In genomic region chr2:233117811-233118480, GRCh38 we compare ENCODE assay signal across 19 cellular contexts. TPM values are rescaled to one million over a fixed set of nuclear protein-coding genes. Genes with fewer than 3 reads are reported as not detected.
DNase-seq lines count a peak whose midpoint lies in the region; ATAC-seq, FAIRE-seq and TF ChIP-seq lines count a peak whose summit lies in the region.
"Had no signal": no experiment of that assay in that cellular context is flagged by ENCODE, and none has a peak within 500 bp of the region (broad histone marks: within the 10 kb centered on the region; RNA-seq: fewer than 3 reads in every experiment).

No MANE protein-coding gene starts in this region.

- intact Hi-C loops in pancreas (cut with DNase I), result no loop called here

- TF ChIP-seq CTCF in GM23338 (conservative IDR thresholded peaks at IDR 0.05; ENCODE audit: low read depth in 2 of 2), result no peak
- TF ChIP-seq CTCF in chondrocyte (IDR thresholded peaks at IDR 0.05), result no peak
- no peak for TF ChIP-seq CTCF in pancreas (IDR thresholded peaks at IDR 0.05)

- TF ChIP-seq POLR2A in GM18505 (IDR thresholded peaks at IDR 0.05; ENCODE audit: borderline replicate concordance, extremely low read depth, insufficient read depth, insufficient read length), result no peak

- no peak for DNase-seq in T-helper 2 cell treated with Interferon-gamma antibody and Interleukin-4, amounts not matched to agents 5 μg/mL and 100 μg/mL, for 36 hours (ENCODE audit: low spot score)
- DNase-seq in T-helper 2 cell (no peak), GM23338 (ENCODE audit: low spot score) (no peak), chondrocyte (ENCODE audit: low spot score) (peak; percentile 53), pancreas (peak in 1 of 6 donors; percentile 29), NCI-H446 treated with DMSO at 0.1 percent for 48 hours (lab: John Stamatoyannopoulos, UW) (no peak), T-helper 9 cell (no peak)
- DNase-seq: activated CD4-positive, alpha-beta T cell treated with anti-CD3 and anti-CD28 coated beads, Interleukin-2, amount 50 U/mL, for 1 hour; glutamatergic neuron; kidney; MG63; mucosa of descending colon; NCI-H2029 treated with DMSO at 0.1 percent for 48 hours; NCI-H526 treated with DMSO at 0.1 percent for 48 hours had no signal

- H3K9me3 Mint-ChIP-seq in T-helper 2 cell treated with Interferon-gamma antibody and Interleukin-4, amounts not matched to agents 5 μg/mL and 100 μg/mL, for 36 hours, result no peaks in the 10 kb centered on the region
- H3K9me3 Mint-ChIP-seq in GM23338, result no peaks in the 10 kb centered on the region
- H3K9me3 Mint-ChIP-seq in chondrocyte (ENCODE audit: low read depth), result no peaks in the 10 kb centered on the region

- WGBS in pancreas, 2 donors, result 75 to 76% methylated on average over 9 of the region's 9 CpGs

- no peak overlapping the region for H3K27ac ChIP-seq in GM23338 (ENCODE audit: low read depth)
- H3K27ac ChIP-seq in pancreas, result peak overlapping the region; percentile 23 to 58 (median 52)
- H3K27ac ChIP-seq: 22Rv1, tibial nerve had no signal

- H3K9me3 ChIP-seq in pancreas, result no peaks in the 10 kb centered on the region
- H3K9me3 ChIP-seq: MG63, mucosa of descending colon, tibial nerve had no signal

- ATAC-seq in GM23338 (peak; percentile 29; the same call in 2 of the 3 replicates), pancreas (peak in 2 of 4 donors; percentile 1 to 10), GM18505 (IDR thresholded peaks at IDR 0.05; ENCODE audit: unreplicated experiment) (no peak)
- ATAC-seq: mucosa of descending colon had no signal

- no peaks in the 10 kb centered on the region for H3K36me3 ChIP-seq in GM23338 (ENCODE audit: insufficient read depth)
- H3K36me3 ChIP-seq in pancreas, result no peaks in the 10 kb centered on the region
- H3K36me3 ChIP-seq: MG63 had no signal

- no peaks in the 10 kb centered on the region for H3F3A ChIP-seq in GM23338 (replicated peaks; ENCODE audit: low read depth)

- H3K4me1 ChIP-seq in GM23338 (ENCODE audit: insufficient read depth) (no peaks in the 10 kb centered on the region), pancreas (peaks cover 7 to 23% (median 11%) of the 10 kb centered on the region in 3 donors)
- H3K4me1 ChIP-seq: tibial nerve had no signal

- H3K4me3 ChIP-seq in GM23338, result no peak overlapping the region
- H3K4me3 ChIP-seq in pancreas, result no peak overlapping the region
- H3K4me3 ChIP-seq: MG63, mucosa of descending colon, tibial nerve had no signal

- H3K27me3 ChIP-seq in GM23338 (ENCODE audit: insufficient read depth), result no peaks in the 10 kb centered on the region
- no peaks in the 10 kb centered on the region for H3K27me3 ChIP-seq in pancreas
- H3K27me3 ChIP-seq: MG63, tibial nerve had no signal

- no peaks in the 10 kb centered on the region for H3K9me2 ChIP-seq in GM23338 (ENCODE audit: insufficient read depth)

- no peaks in the 10 kb centered on the region for H4K20me1 ChIP-seq in GM23338 (replicated peaks; ENCODE audit: insufficient read depth)

- H3K4me3 Mint-ChIP-seq in T-helper 2 cell treated with Interferon-gamma antibody and Interleukin-4, amounts not matched to agents 5 μg/mL and 100 μg/mL, for 36 hours, result no peak overlapping the region
- H3K4me3 Mint-ChIP-seq in GM23338, result no peak overlapping the region
- no peak overlapping the region for H3K4me3 Mint-ChIP-seq in chondrocyte (ENCODE audit: unreplicated experiment)

- no peaks in the 10 kb centered on the region for H3K79me2 ChIP-seq in GM23338 (replicated peaks; ENCODE audit: insufficient read depth)

- 0 out of 2 replicates have a peak overlapping the region, but pooled peaks have one; percentile 43 for H2AFZ ChIP-seq in GM23338

- peaks cover 40% of the 10 kb centered on the region for H3K36me3 Mint-ChIP-seq in T-helper 2 cell treated with Interferon-gamma antibody and Interleukin-4, amounts not matched to agents 5 μg/mL and 100 μg/mL, for 36 hours (ENCODE audit: low read depth)
- no peaks in the 10 kb centered on the region for H3K36me3 Mint-ChIP-seq in GM23338 (ENCODE audit: low read depth)
- H3K36me3 Mint-ChIP-seq in chondrocyte (ENCODE audit: low read depth), result no peaks in the 10 kb centered on the region

- H3K4me1 Mint-ChIP-seq in T-helper 2 cell treated with Interferon-gamma antibody and Interleukin-4, amounts not matched to agents 5 μg/mL and 100 μg/mL, for 36 hours (ENCODE audit: low read depth), result peaks cover 22% of the 10 kb centered on the region
- H3K4me1 Mint-ChIP-seq in GM23338 (peaks cover 22% of the 10 kb centered on the region), chondrocyte (ENCODE audit: low read depth) (no peaks in the 10 kb centered on the region)

- no peak overlapping the region for H3K4me2 ChIP-seq in GM23338

- no peaks in the 10 kb centered on the region for H3K27me3 Mint-ChIP-seq in T-helper 2 cell treated with Interferon-gamma antibody and Interleukin-4, amounts not matched to agents 5 μg/mL and 100 μg/mL, for 36 hours (ENCODE audit: low read depth)
- H3K27me3 Mint-ChIP-seq in GM23338 (ENCODE audit: insufficient read depth, low read depth, poor library complexity) (peaks cover 4% of the 10 kb centered on the region), chondrocyte (ENCODE audit: low read depth) (peaks cover 33% of the 10 kb centered on the region)

- H3K27ac Mint-ChIP-seq in T-helper 2 cell treated with Interferon-gamma antibody and Interleukin-4, amounts not matched to agents 5 μg/mL and 100 μg/mL, for 36 hours, result peak overlapping the region; percentile 21
- H3K27ac Mint-ChIP-seq in GM23338, result no peak overlapping the region; the same call in 1 of the 2 replicates
- no peak overlapping the region for H3K27ac Mint-ChIP-seq in chondrocyte (ENCODE audit: unreplicated experiment)

- FAIRE-seq in pancreas (lab: Jason Lieb, UNC), result no peak
- FAIRE-seq: G401.6, kidney, RCC 7860 had no signal

TF ChIP-seq in GM23338, 12 proteins besides CTCF, POLR2A, EP300 and RAD21 (continues in another document):
- TF ChIP-seq JUNB (IDR thresholded peaks at IDR 0.05; ENCODE audit: unreplicated experiment), result no peak
- no peak for TF ChIP-seq EZH2phosphoT487 (IDR thresholded peaks at IDR 0.05; ENCODE audit: unreplicated experiment)
- no peak for TF ChIP-seq ZNF462 (CRISPR knock-in tag; IDR thresholded peaks at IDR 0.05)
- no peak for TF ChIP-seq POLR2AphosphoS5 (IDR thresholded peaks at IDR 0.05; ENCODE audit: low read depth)
- TF ChIP-seq ZNF331 (CRISPR knock-in tag; IDR thresholded peaks at IDR 0.05; ENCODE audit: low read depth), result no peak
- TF ChIP-seq EZH2 (IDR thresholded peaks at IDR 0.05; ENCODE audit: low read depth, unreplicated experiment), result no peak

RNA-seq across cellular contexts. Expression of gene INPP5D, which starts 57.8 kb away (rescaled TPM):
- total RNA-seq in GM23338 (2014; rRNA removed; shearing (Covaris generic)), result 8.0 and 8.3 TPM in 2 replicates
- 5.4 and 6.6 TPM in 2 replicates for polyA plus RNA-seq in GM23338 (2016; fragmentation: Nextera tagmentation; extraction: Ambion mirVana)
- 0.20 to 0.48 TPM (median 0.21 TPM) in 3 replicates for total RNA-seq in chondrocyte
- total RNA-seq in pancreas, result 10 to 100 TPM in 1 of 6 donors, 1 to 10 TPM in 5; 1.1 to 11.4 (median 2.6) TPM
- 1 to 10 TPM; 2.2 to 2.4 TPM for polyA plus RNA-seq in pancreas
